In the genomic region with DNA sequence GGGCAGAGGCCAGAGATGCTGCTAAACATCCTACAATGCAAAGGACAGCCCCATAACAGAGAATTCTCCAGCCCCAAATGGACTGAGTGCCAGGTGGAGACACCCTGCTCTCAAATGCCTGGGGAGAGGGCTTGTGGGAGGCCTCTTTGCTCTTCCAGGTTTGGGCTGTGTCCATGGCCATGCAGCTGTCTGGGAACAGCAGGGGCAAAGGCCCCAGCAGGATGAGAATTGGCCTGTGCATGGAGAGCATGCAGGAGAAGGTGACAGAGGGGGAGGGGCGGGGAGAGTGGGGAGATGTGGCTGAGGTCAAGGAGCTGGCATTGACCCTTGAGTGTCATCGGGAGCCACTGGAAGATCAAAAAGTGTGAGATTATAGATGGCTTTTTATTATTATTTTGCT, we compare ENCODE assay signal across 22 cellular contexts.
"Had no signal": no experiment of that assay in that cellular context is flagged by ENCODE, and none has a peak within 500 bp of the region (broad histone marks: within the 10 kb centered on the region; RNA-seq: fewer than 3 reads in every experiment).

No MANE protein-coding gene starts in this region.

- H3K9me3 Mint-ChIP-seq: naive thymus-derived CD8-positive, alpha-beta T cell; neural progenitor cell; stimulated activated naive CD8-positive, alpha-beta T cell treated with anti-CD3 and anti-CD28 coated beads, Interleukin-15, Interleukin-2, amounts not matched to agents 100 ng/mL and 50 ng/mL, for 24 hours had no signal

- H3K4me3 ChIP-seq: heart left ventricle, mucosa of descending colon, neural progenitor cell, ovary, psoas muscle had no signal

- H3K27me3 Mint-ChIP-seq: naive thymus-derived CD8-positive, alpha-beta T cell had no signal

- H3K4me1 ChIP-seq: heart left ventricle, psoas muscle, spleen had no signal

- DNase-seq: cortex of kidney; dorsolateral prefrontal cortex; effector CD8-positive, alpha-beta T cell; heart left ventricle; islet precursor cell; mammary epithelial cell; mucosa of descending colon; naive thymus-derived CD8-positive, alpha-beta T cell; nucleus accumbens; ovary; psoas muscle; retina; spleen; stimulated activated CD4-positive, alpha-beta T cell treated with anti-CD3 and anti-CD28 coated beads, Interleukin-15, amount 100 ng/mL, for 24 hours; stimulated activated CD4-positive, alpha-beta T cell treated with anti-CD3 and anti-CD28 coated beads, Interleukin-1b, Interleukin-23, amount 100 ng/mL, for 48 hours; stimulated activated CD4-positive, alpha-beta T cell treated with anti-CD3 and anti-CD28 coated beads, Interleukin-4, amount 100 ng/mL, for 24 hours; tibial artery had no signal

- H3K27ac Mint-ChIP-seq: naive thymus-derived CD8-positive, alpha-beta T cell; neural progenitor cell; stimulated activated memory B cell treated with anti-CD40 and anti-IgM and Interleukin-4, amounts not matched to agents 10 μg/mL and 1 μg/mL and 100 μg/mL, for 72 hours; stimulated activated naive CD8-positive, alpha-beta T cell treated with anti-CD3 and anti-CD28 coated beads, Interleukin-15, Interleukin-2, amounts not matched to agents 100 ng/mL and 50 ng/mL, for 24 hours had no signal

- H3K27ac ChIP-seq: dorsolateral prefrontal cortex, heart left ventricle, neural progenitor cell, ovary, psoas muscle had no signal

- H3K36me3 Mint-ChIP-seq: neural progenitor cell; stimulated activated memory B cell treated with anti-CD40 and anti-IgM and Interleukin-4, amounts not matched to agents 10 μg/mL and 1 μg/mL and 100 μg/mL, for 72 hours had no signal

- H3K36me3 ChIP-seq: heart left ventricle, neural progenitor cell, ovary, spleen, tibial artery had no signal

- H3K4me3 Mint-ChIP-seq: naive thymus-derived CD8-positive, alpha-beta T cell; neural progenitor cell; stimulated activated memory B cell treated with anti-CD40 and anti-IgM and Interleukin-4, amounts not matched to agents 10 μg/mL and 1 μg/mL and 100 μg/mL, for 72 hours; stimulated activated naive CD8-positive, alpha-beta T cell treated with anti-CD3 and anti-CD28 coated beads, Interleukin-15, Interleukin-2, amounts not matched to agents 100 ng/mL and 50 ng/mL, for 24 hours had no signal

- H3K9me3 ChIP-seq: heart left ventricle, mucosa of descending colon, ovary, psoas muscle, spleen, tibial artery had no signal

- H3K27me3 ChIP-seq: dorsolateral prefrontal cortex, neural progenitor cell, ovary, spleen, tibial artery had no signal

- ATAC-seq: esophagus mucosa; heart left ventricle; left lobe of liver; mucosa of descending colon; naive thymus-derived CD8-positive, alpha-beta T cell; psoas muscle; stimulated activated memory B cell treated with anti-CD40 and anti-IgM and Interleukin-4, amounts not matched to agents 10 μg/mL and 1 μg/mL and 100 μg/mL, for 72 hours had no signal
